ENCODE assay signal across 15 cellular contexts in genomic region chr6:84696181-84696580, GRCh38.
DNase-seq lines count a peak whose midpoint lies in the region; ATAC-seq and FAIRE-seq lines count a peak whose summit lies in the region.
"Had no signal": no experiment of that assay in that cellular context is flagged by ENCODE, and none has a peak within 500 bp of the region (broad histone marks: within the 10 kb centered on the region; RNA-seq: fewer than 3 reads in every experiment).

No MANE protein-coding gene starts in this region.

- no peak for ATAC-seq in GM21447 (IDR thresholded peaks at IDR 0.05; ENCODE audit: unreplicated experiment)
- ATAC-seq: A549, K562 had no signal

- DNase-seq in GM04503 (ENCODE audit: low read depth) (peak; percentile 30), astrocyte of the hippocampus (ENCODE audit: low read depth, low spot score) (peak; percentile 43), myocyte (ENCODE audit: low read depth) (peak; percentile 32), urothelium cell line (ENCODE audit: low spot score) (no peak), NCI-H1048 (lab: John Stamatoyannopoulos, UW) (no peak)
- no peak for DNase-seq in stimulated activated CD4-positive, alpha-beta T cell treated with anti-CD3 and anti-CD28 coated beads, Interleukin-2, amount 100 ng/mL, for 24 hours
- DNase-seq: Calu3; CD4-positive, CD25-positive, alpha-beta regulatory T cell; DMS 273 treated with DMSO at 0.1 percent for 48 hours; GOT3; H9 had no signal

- FAIRE-seq in urothelium cell line (lab: Jason Lieb, UNC), result no peak
- FAIRE-seq: A549, GM12891, K562 had no signal

Comparison
In these comparisons a context has a peak if more than half of its experiments do, and no peak if none do; other contexts are left out.
1. DNase-seq: peak in GM04503 (single experiment), astrocyte of the hippocampus (single experiment) and myocyte (single experiment); none in stimulated activated CD4-positive, alpha-beta T cell treated with anti-CD3 and anti-CD28 coated beads, Interleukin-2, amount 100 ng/mL, for 24 hours (0 of 2), urothelium cell line (single experiment) and NCI-H1048 (single experiment).